Comparison of ENCODE assay signal across 12 cellular contexts in genomic region chr6:119966484-119966883, GRCh38.
DNase-seq lines count a peak whose midpoint lies in the region; ATAC-seq and TF ChIP-seq lines count a peak whose summit lies in the region.
"Had no signal": no experiment of that assay in that cellular context is flagged by ENCODE, and none has a peak within 500 bp of the region (broad histone marks: within the 10 kb centered on the region; RNA-seq: fewer than 3 reads in every experiment).

No MANE protein-coding gene starts in this region.

- H3K4me3 ChIP-seq in BE2C (ENCODE audit: low read depth, low read length) = no peak overlapping the region
- H3K4me3 ChIP-seq in GM12875 (ENCODE audit: low read depth, low read length) = no peak overlapping the region
- H3K4me3 ChIP-seq: lung, SK-N-MC had no signal

- H3K4me1 ChIP-seq in BE2C = no peaks in the 10 kb centered on the region

- intact Hi-C loops in left cardiac atrium (cut with DNase I) = no loop called here

- H3K9me3 ChIP-seq in BE2C = no peaks in the 10 kb centered on the region

- H3K27me3 ChIP-seq in BE2C = no peaks in the 10 kb centered on the region

- H3K36me3 ChIP-seq in BE2C = no peaks in the 10 kb centered on the region

- TF ChIP-seq CTCF in BE2C (IDR thresholded peaks at IDR 0.05; ENCODE audit: low read depth, low read length) (peak; percentile 34), GM12875 (IDR thresholded peaks at IDR 0.05; ENCODE audit: borderline replicate concordance, insufficient read depth, low read depth, low read length) (peak; percentile 62; the same call in 1 of the 2 replicates)

- peak; percentile 27 for DNase-seq in BE2C
- peak; percentile 5 to 20 for DNase-seq in activated CD4-positive, alpha-beta T cell treated with anti-CD3 and anti-CD28 coated beads, Interleukin-2, amount 50 U/mL, for 48 hours
- no peak for DNase-seq in left cardiac atrium
- no peak for DNase-seq in C1 segment of cervical spinal cord (lab: John Stamatoyannopoulos, UW)
- DNase-seq in AG08395 (ENCODE audit: low spot score) = no peak
- no peak for DNase-seq in HT-29 (ENCODE audit: low spot score)
- DNase-seq: EL, NCI-H1048 had no signal

- ATAC-seq in HG02981 (IDR thresholded peaks at IDR 0.05; ENCODE audit: unreplicated experiment) (peak; percentile 66), left cardiac atrium (no peak)

Comparison
In these comparisons a context has a peak if more than half of its experiments do, and no peak if none do; other contexts are left out.
1. DNase-seq: peak in BE2C (single experiment) and activated CD4-positive, alpha-beta T cell treated with anti-CD3 and anti-CD28 coated beads, Interleukin-2, amount 50 U/mL, for 48 hours (2 of 2); none in left cardiac atrium (single experiment), C1 segment of cervical spinal cord (0 of 14), AG08395 (single experiment) and HT-29 (single experiment).